24 cellular contexts compared by ENCODE assay signal in genomic region chr4:151442002-151442401, GRCh38. TPM values are rescaled to one million over a fixed set of nuclear protein-coding genes. Genes with fewer than 3 reads are reported as not detected.
"Had no signal": no experiment of that assay in that cellular context is flagged by ENCODE, and none has a peak within 500 bp of the region (broad histone marks: within the 10 kb centered on the region; RNA-seq: fewer than 3 reads in every experiment).

No MANE protein-coding gene starts in this region.

- ATAC-seq: activated CD8-positive, alpha-beta memory T cell treated with anti-CD3 and anti-CD28 coated beads, Interleukin-2, amount 10 ng/mL, durations not matched to agents 7 days and 5 days; SK-N-SH treated with all-trans-retinoic acid at 6 μM for 48 hours; WTC11 had no signal

- H3K27me3 ChIP-seq: ascending aorta, SJSA1 had no signal

- H3K9me3 ChIP-seq: ascending aorta, SJSA1 had no signal

- H3K36me3 ChIP-seq: ascending aorta, SJSA1 had no signal

- H3K27ac ChIP-seq: ascending aorta, SJSA1 had no signal

- H3K4me3 ChIP-seq: ascending aorta, SJSA1 had no signal

- H3K4me1 ChIP-seq: ascending aorta, SJSA1 had no signal

- DNase-seq: activated CD4-positive, alpha-beta T cell treated with anti-CD3 and anti-CD28 coated beads, Interleukin-2, amount 10 ng/mL, durations not matched to agents 24 days and 14 days; activated CD4-positive, alpha-beta T cell treated with anti-CD3 and anti-CD28 coated beads, Interleukin-2, amount 50 U/mL, for 48 hours; activated CD4-positive, CD25-positive, alpha-beta regulatory T cell treated with anti-CD3 and anti-CD28 coated beads, Interleukin-2, amount 50 U/mL, for 72 hours; activated CD8-positive, alpha-beta memory T cell treated with anti-CD3 and anti-CD28 coated beads, Interleukin-2, amount 10 ng/mL, durations not matched to agents 7 days and 5 days; activated effector memory CD4-positive, alpha-beta T cell treated with Interleukin-2 at 50 U/mL for 16 hours; activated naive CD4-positive, alpha-beta T cell; activated T-cell treated with anti-CD3 and anti-CD28 coated beads, Interleukin-2, amount 50 U/mL, for 24 hours; amniotic stem cell; KG1; NCI-H1048; NCI-H146; NCI-H187 treated with DMSO at 0.1 percent for 48 hours; NCI-H2081 treated with DMSO at 0.1 percent for 48 hours; NCI-H2171; NCI-H226; NCI-H526 treated with DMSO at 0.1 percent for 48 hours; NCI-H82 had no signal

RNA-seq across cellular contexts. Expression of gene FHIP1A, which starts 33.0 kb away (rescaled TPM):
- total RNA-seq: activated CD4-positive, alpha-beta T cell treated with anti-CD3 and anti-CD28 coated beads, Interleukin-2, amount 10 ng/mL, durations not matched to agents 24 days and 14 days; activated CD8-positive, alpha-beta memory T cell treated with anti-CD3 and anti-CD28 coated beads, Interleukin-2, amount 10 ng/mL, durations not matched to agents 7 days and 5 days; activated T-helper 1 cell treated with anti-CD3 and anti-CD28 coated beads, Interleukin-12 subunit alpha, Interleukin-12 subunit beta, Interleukin-2, Interleukin-4 antibody, amounts not matched to agents 30 ng/mL and 10 ng/mL and 1 ng/mL, durations not matched to agents 14 hours and 24 hours and 36 hours; ascending aorta; OCI-LY7 had no signal
- polyA plus RNA-seq: IgD-negative memory B cell had no signal
